ENCODE assay signal across 18 cellular contexts in the genomic region with DNA sequence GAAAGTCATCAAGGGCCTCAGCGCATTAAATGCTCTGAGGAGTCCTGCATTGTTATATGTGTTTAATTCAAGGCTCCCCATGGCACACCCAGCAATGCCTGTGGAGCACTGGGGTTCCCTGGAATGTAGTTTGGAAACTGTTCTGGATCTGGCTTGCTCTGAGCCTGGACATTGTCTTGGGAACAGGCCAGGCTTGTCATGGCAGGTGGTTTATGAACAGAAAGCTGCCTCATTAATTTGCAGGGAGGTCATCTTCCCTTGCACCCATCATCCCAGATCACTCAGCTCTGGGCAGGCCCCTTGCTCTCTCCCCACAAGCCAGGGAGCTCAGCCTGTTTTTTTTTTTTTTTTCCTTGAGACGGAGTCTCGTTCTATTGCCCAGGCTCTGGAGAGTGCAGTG. TPM values are rescaled to one million over a fixed set of nuclear protein-coding genes. Genes with fewer than 3 reads are reported as not detected.
A peak's percentile ranks its signal among the peaks of the same experiment; 100 is the strongest.
DNase-seq lines count a peak whose midpoint lies in the region; ATAC-seq, FAIRE-seq and TF ChIP-seq lines count a peak whose summit lies in the region.
"Had no signal": no experiment of that assay in that cellular context is flagged by ENCODE, and none has a peak within 500 bp of the region (broad histone marks: within the 10 kb centered on the region; RNA-seq: fewer than 3 reads in every experiment).

No MANE protein-coding gene starts in this region.

- H3K36me3 ChIP-seq in K562 (ENCODE audit: control insufficient read depth, insufficient read depth, low read length), result no peaks in the 10 kb centered on the region
- H3K36me3 ChIP-seq: HAP-1 had no signal

- no TSS peak for BruUV-seq in K562 (replicated peaks; lab: Mats Ljungman, UMichigan)

- no peaks in the 10 kb centered on the region for H3K79me2 ChIP-seq in K562 (ENCODE audit: control insufficient read depth, insufficient read depth, low read length)

- TF ChIP-seq RAD21 in K562 (CRISPR knock-in tag; conservative IDR thresholded peaks at IDR 0.05 in 1 of 2, IDR thresholded peaks at IDR 0.05 in 1 of 2), result no peak

- DNase-seq in CD14-positive monocyte (ENCODE audit: low spot score) (no peak), K562 (ENCODE audit: extremely low read depth in 1 of 4, low spot score in 3 of 4) (no peak), immature natural killer cell (no peak), D341Med (ENCODE audit: low spot score) (no peak)
- no peak for DNase-seq in stimulated activated naive B cell treated with anti-CD40 and anti-IgM and Interleukin-4, amounts not matched to agents 10 μg/mL and 1 μg/mL and 100 μg/mL, for 72 hours
- DNase-seq in T-helper 2 cell treated with Interferon-gamma antibody and Interleukin-4, amounts not matched to agents 5 μg/mL and 100 μg/mL, for 36 hours (ENCODE audit: low spot score), result no peak
- no peak for DNase-seq in activated CD4-positive, alpha-beta T cell treated with anti-CD3 and anti-CD28 coated beads for 1 hour
- DNase-seq: ACHN, DMS153, DMS79 treated with DMSO at 0.1 percent for 48 hours, EL, GDM1 had no signal

- in situ Hi-C loops in K562 (cut with MboI), result no loop called here

- H4K20me1 ChIP-seq in K562 (replicated peaks; ENCODE audit: control insufficient read depth, insufficient read depth, low read length), result 0 out of 2 replicates have a peak, but pooled peaks cover 7% of the 10 kb centered on the region

- 22% methylated on average over 2 of the region's 3 CpGs for WGBS in K562 (ENCODE audit: insufficient coverage, low coverage, missing lambda C conversion rate)

- no peak overlapping the region for H3K4me2 ChIP-seq in K562 (ENCODE audit: insufficient read depth, low read length)

- H3K27me3 Mint-ChIP-seq in CD14-positive monocyte (ENCODE audit: low read depth in 3 of 3) (peaks cover under 1 to 3% (median 1%) of the 10 kb centered on the region in 3 donors), immature natural killer cell (ENCODE audit: low read depth in 3 of 3) (peaks cover 3 to 11% (median 4%) of the 10 kb centered on the region in 3 donors)
- peaks cover 19 to 24% of the 10 kb centered on the region in 2 donors for H3K27me3 Mint-ChIP-seq in stimulated activated naive B cell treated with anti-CD40 and anti-IgM and Interleukin-4, amounts not matched to agents 10 μg/mL and 1 μg/mL and 100 μg/mL, for 72 hours
- peaks cover 28% of the 10 kb centered on the region for H3K27me3 Mint-ChIP-seq in T-helper 2 cell treated with Interferon-gamma antibody and Interleukin-4, amounts not matched to agents 5 μg/mL and 100 μg/mL, for 36 hours (ENCODE audit: low read depth)

- POLR2A ChIA-PET in K562 (lab: Yijun Ruan, JAX), result interaction anchor here (1.2 kb wide), 1 partner anchor 19 kb away, joined by 6 read pairs; no protein-coding TSS in a partner anchor

- H3K4me3 ChIP-seq in K562, result no peak overlapping the region
- H3K4me3 ChIP-seq: HAP-1 had no signal

- no peak for ATAC-seq in K562
- ATAC-seq in stimulated activated naive B cell treated with anti-CD40 and anti-IgM and Interleukin-4, amounts not matched to agents 10 μg/mL and 1 μg/mL and 100 μg/mL, for 72 hours (replicated peaks), result no peak

- CTCF ChIA-PET in K562 (lab: Yijun Ruan, JAX; ENCODE audit: low intra/inter-chr PET ratio), result no interaction called here

- no peak overlapping the region for H2AFZ ChIP-seq in K562 (ENCODE audit: low read depth, low read length)

- H3K4me3 Mint-ChIP-seq in CD14-positive monocyte (no peak overlapping the region), immature natural killer cell (peak overlapping the region in 4 of 5 donors; percentile 21 to 75 (median 56))
- H3K4me3 Mint-ChIP-seq in stimulated activated naive B cell treated with anti-CD40 and anti-IgM and Interleukin-4, amounts not matched to agents 10 μg/mL and 1 μg/mL and 100 μg/mL, for 72 hours, result no peak overlapping the region
- H3K4me3 Mint-ChIP-seq in T-helper 2 cell treated with Interferon-gamma antibody and Interleukin-4, amounts not matched to agents 5 μg/mL and 100 μg/mL, for 36 hours, result no peak overlapping the region

- H3K27ac Mint-ChIP-seq in CD14-positive monocyte (peak overlapping the region in 5 of 7 donors; percentile 53 to 94 (median 89)), immature natural killer cell (peak overlapping the region in 1 of 6 donors; percentile 16)
- peak overlapping the region; percentile 37 for H3K27ac Mint-ChIP-seq in stimulated activated naive B cell treated with anti-CD40 and anti-IgM and Interleukin-4, amounts not matched to agents 10 μg/mL and 1 μg/mL and 100 μg/mL, for 72 hours
- no peak overlapping the region for H3K27ac Mint-ChIP-seq in T-helper 2 cell treated with Interferon-gamma antibody and Interleukin-4, amounts not matched to agents 5 μg/mL and 100 μg/mL, for 36 hours

- H3K36me3 Mint-ChIP-seq in CD14-positive monocyte (peaks cover 28 to 29% of the 10 kb centered on the region in 2 donors), immature natural killer cell (peaks cover 0 to 7% (median 0%) of the 10 kb centered on the region in 3 donors)
- peaks cover 1 to 4% of the 10 kb centered on the region in 2 donors for H3K36me3 Mint-ChIP-seq in stimulated activated naive B cell treated with anti-CD40 and anti-IgM and Interleukin-4, amounts not matched to agents 10 μg/mL and 1 μg/mL and 100 μg/mL, for 72 hours
- H3K36me3 Mint-ChIP-seq in T-helper 2 cell treated with Interferon-gamma antibody and Interleukin-4, amounts not matched to agents 5 μg/mL and 100 μg/mL, for 36 hours (ENCODE audit: low read depth), result peaks cover 2% of the 10 kb centered on the region

- H3K4me1 ChIP-seq in K562 (replicated peaks in 1 of 2; ENCODE audit: control insufficient read depth in 2 of 2, insufficient read depth in 2 of 2, low read length in 2 of 2), result no peaks in the 10 kb centered on the region; a peak in 1 of 5 replicates
- H3K4me1 ChIP-seq: HAP-1 had no signal

- no peak for FAIRE-seq in K562 (lab: Jason Lieb, UNC)
- FAIRE-seq: D721Med, GM12892, GM19239, H1 had no signal

- H3K9ac ChIP-seq in K562 (ENCODE audit: insufficient read depth in 1 of 2, low read depth in 2 of 2, low read length in 2 of 2), result no peak overlapping the region

- H3K9me3 Mint-ChIP-seq in CD14-positive monocyte, result peaks cover 2 to 10% (median 6%) of the 10 kb centered on the region in 7 donors
- peaks cover 0 to 2% (median 0%) of the 10 kb centered on the region in 6 donors for H3K9me3 Mint-ChIP-seq in immature natural killer cell
- peaks cover 8% of the 10 kb centered on the region in 2 donors for H3K9me3 Mint-ChIP-seq in stimulated activated naive B cell treated with anti-CD40 and anti-IgM and Interleukin-4, amounts not matched to agents 10 μg/mL and 1 μg/mL and 100 μg/mL, for 72 hours
- H3K9me3 Mint-ChIP-seq in T-helper 2 cell treated with Interferon-gamma antibody and Interleukin-4, amounts not matched to agents 5 μg/mL and 100 μg/mL, for 36 hours, result peaks cover 9% of the 10 kb centered on the region

- H3K27ac ChIP-seq in K562 (ENCODE audit: extremely low read depth, low read depth, low read length), result no peak overlapping the region
- H3K27ac ChIP-seq: C4-2B had no signal

- no peak for TF ChIP-seq POLR2A in K562 (conservative IDR thresholded peaks at IDR 0.05)

- no peak for TF ChIP-seq CTCF in CD14-positive monocyte (IDR thresholded peaks at IDR 0.05)
- TF ChIP-seq CTCF in K562 (IDR thresholded peaks at IDR 0.05 in 2 of 3, conservative IDR thresholded peaks at IDR 0.05 in 1 of 3; ENCODE audit: insufficient read depth in 2 of 3, low read depth in 1 of 3, low read length in 3 of 3), result no peak

- TF ChIP-seq EP300 in K562 (IDR thresholded peaks at IDR 0.05; ENCODE audit: low read length), result no peak

- intact Hi-C loops in CD14-positive monocyte (cut with micrococcal nuclease) (no loop called here), K562 (cut with micrococcal nuclease) (no loop called here)

- H3K4me1 Mint-ChIP-seq in CD14-positive monocyte, result peaks cover 88% of the 10 kb centered on the region
- H3K4me1 Mint-ChIP-seq in immature natural killer cell, result peaks cover 27 to 32% of the 10 kb centered on the region in 2 donors
- H3K4me1 Mint-ChIP-seq in stimulated activated naive B cell treated with anti-CD40 and anti-IgM and Interleukin-4, amounts not matched to agents 10 μg/mL and 1 μg/mL and 100 μg/mL, for 72 hours, result peaks cover 11 to 12% of the 10 kb centered on the region in 2 donors
- peaks cover 20% of the 10 kb centered on the region for H3K4me1 Mint-ChIP-seq in T-helper 2 cell treated with Interferon-gamma antibody and Interleukin-4, amounts not matched to agents 5 μg/mL and 100 μg/mL, for 36 hours (ENCODE audit: low read depth)

- H3K27me3 ChIP-seq in K562 (ENCODE audit: control insufficient read depth in 2 of 2, insufficient read depth in 2 of 2, low read length in 2 of 2), result peaks cover 36 to 72% of the 10 kb centered on the region in 2 experiments

- H3K9me3 ChIP-seq in K562 (replicated peaks; ENCODE audit: control insufficient read depth, insufficient read depth, low read depth, low read length), result no peaks in the 10 kb centered on the region
- H3K9me3 ChIP-seq: HAP-1 had no signal

- H3K9me1 ChIP-seq in K562 (ENCODE audit: control insufficient read depth, insufficient read depth, low read length), result no peaks in the 10 kb centered on the region

RNA-seq across cellular contexts. Expression of gene RPS6KA4, which starts 32.9 kb away (rescaled TPM):
- polyA plus RNA-seq in CD14-positive monocyte, result 10 to 100 TPM; 16.2 to 24.5 TPM
- 33.5 and 109 TPM in 2 replicates for total RNA-seq in K562 (2011; cell fraction: chromatin; rRNA removed; ENCODE audit: low replicate concordance)
- total RNA-seq in K562 (2011; cell fraction: nucleolus; rRNA removed), result 69.5 and 71.5 TPM in 2 replicates
- total RNA-seq in K562 (2011; cell fraction: nucleoplasm; rRNA removed), result 35.5 and 40.0 TPM in 2 replicates
- total RNA-seq in K562 (2014; rRNA removed), result 19.1 and 23.0 TPM in 2 replicates
- 4.5 and 7.2 TPM in 2 replicates for total RNA-seq in K562 (2014; rRNA removed; fragmentation: Illumina TruSeq; extraction: Trizol)
- total RNA-seq in K562 (2015; rRNA removed; fragmentation: Illumina TruSeq; extraction: Trizol), result 13.3 and 15.6 TPM in 2 replicates
- total RNA-seq in K562 (2021), result 20.4 and 23.8 TPM in 2 replicates
- polyA plus RNA-seq in K562 (2011; rRNA removed), result 9.8 and 12.0 TPM in 2 replicates
- 8.3 and 20.1 TPM in 2 replicates for polyA plus RNA-seq in K562 (2011; cell fraction: cytosol; rRNA removed)
- polyA plus RNA-seq in K562 (2011; cell fraction: nucleus; rRNA removed), result 42.6 and 76.4 TPM in 2 replicates
- polyA plus RNA-seq in K562 (2012), result 16.0 and 24.3 TPM in 2 replicates
- 6.7 and 10.2 TPM in 2 replicates for polyA plus RNA-seq in K562 (2014; fragmentation: Illumina TruSeq; extraction: Trizol)
- under 1 TPM; 0.15 to 0.27 TPM for polyA plus RNA-seq in K562 (2014; fragmentation: Nextera tagmentation; extraction: Ambion mirVana)
- polyA plus RNA-seq in K562 (2014; rRNA removed), result 16.0 and 17.3 TPM in 2 replicates
- 4.6 and 9.7 TPM in 2 replicates for polyA minus RNA-seq in K562 (2011; rRNA and poly(A)+ RNA removed)
- polyA minus RNA-seq in K562 (2011; cell fraction: cytosol; rRNA and poly(A)+ RNA removed), result 13.5 and 19.8 TPM in 2 replicates
- polyA minus RNA-seq in K562 (2011; cell fraction: nucleus; rRNA and poly(A)+ RNA removed), result 24.9 and 30.8 TPM in 2 replicates
- polyA plus RNA-seq in immature natural killer cell, result 10 to 100 TPM in 1 of 3 donors, 1 to 10 TPM in 2; 5.0 to 16.7 (median 8.5) TPM

RNA-seq across cellular contexts. Expression of gene CCDC88B, which starts 51.8 kb away (rescaled TPM):
- polyA plus RNA-seq in CD14-positive monocyte (10 to 100 TPM in 1 of 2 donors, 1 to 10 TPM in 1; 8.2 to 18.9 TPM), K562 (2011; rRNA removed) (5.2 and 10.7 TPM in 2 replicates), K562 (2014; fragmentation: Illumina TruSeq; extraction: Trizol) (7.9 and 13.4 TPM in 2 replicates), K562 (2014; fragmentation: Nextera tagmentation; extraction: Ambion mirVana) (1 to 10 TPM in 1 of 2 experiments, under 1 TPM in 1; 0.13 to 1.7 TPM), K562 (2014; rRNA removed) (16.3 and 18.1 TPM in 2 replicates), immature natural killer cell (10 to 100 TPM; 10.3 to 86.7 (median 16.4) TPM)
- total RNA-seq in K562 (2011; cell fraction: chromatin; rRNA removed; ENCODE audit: low replicate concordance), result 6.1 and 13.7 TPM in 2 replicates
- total RNA-seq in K562 (2011; cell fraction: nucleolus; rRNA removed), result 8.7 and 12.0 TPM in 2 replicates
- total RNA-seq in K562 (2011; cell fraction: nucleoplasm; rRNA removed), result 7.3 and 11.5 TPM in 2 replicates
- total RNA-seq in K562 (2014; rRNA removed) (15.2 and 16.1 TPM in 2 replicates), K562 (2014; rRNA removed; fragmentation: Illumina TruSeq; extraction: Trizol) (2.7 and 4.7 TPM in 2 replicates), K562 (2015; rRNA removed; fragmentation: Illumina TruSeq; extraction: Trizol) (10.3 and 12.1 TPM in 2 replicates), K562 (2021) (11.9 and 13.0 TPM in 2 replicates)
- 10.3 and 16.8 TPM in 2 replicates for polyA plus RNA-seq in K562 (2011; cell fraction: cytosol; rRNA removed)
- 13.5 and 14.6 TPM in 2 replicates for polyA plus RNA-seq in K562 (2011; cell fraction: nucleus; rRNA removed)
- polyA plus RNA-seq in K562 (2012), result 10.6 and 21.0 TPM in 2 replicates
- 1.2 and 1.5 TPM in 2 replicates for polyA minus RNA-seq in K562 (2011; rRNA and poly(A)+ RNA removed)
- 2.2 and 7.0 TPM in 2 replicates for polyA minus RNA-seq in K562 (2011; cell fraction: cytosol; rRNA and poly(A)+ RNA removed)
- polyA minus RNA-seq in K562 (2011; cell fraction: nucleus; rRNA and poly(A)+ RNA removed), result 2.2 and 5.9 TPM in 2 replicates

Comparison
In these comparisons a context has a peak if more than half of its experiments do, and no peak if none do; other contexts are left out.
1. H3K4me3 Mint-ChIP-seq: peak in immature natural killer cell (4 of 5); none in CD14-positive monocyte (0 of 2), stimulated activated naive B cell treated with anti-CD40 and anti-IgM and Interleukin-4, amounts not matched to agents 10 μg/mL and 1 μg/mL and 100 μg/mL, for 72 hours (0 of 2) and T-helper 2 cell treated with Interferon-gamma antibody and Interleukin-4, amounts not matched to agents 5 μg/mL and 100 μg/mL, for 36 hours (single experiment).